Comparison of ENCODE assay signal across 20 cellular contexts in genomic region chr7:140440593-140440992, GRCh38. TPM values are rescaled to one million over a fixed set of nuclear protein-coding genes. Genes with fewer than 3 reads are reported as not detected.
A peak's percentile ranks its signal among the peaks of the same experiment; 100 is the strongest.
DNase-seq lines count a peak whose midpoint lies in the region; ATAC-seq and TF ChIP-seq lines count a peak whose summit lies in the region.
"Had no signal": no experiment of that assay in that cellular context is flagged by ENCODE, and none has a peak within 500 bp of the region (broad histone marks: within the 10 kb centered on the region; RNA-seq: fewer than 3 reads in every experiment).

No MANE protein-coding gene starts in this region.

- no peaks in the 10 kb centered on the region for H3K36me3 Mint-ChIP-seq in activated CD4-positive, alpha-beta memory T cell treated with anti-CD3 and anti-CD28 coated beads for 36 hours
- no peaks in the 10 kb centered on the region for H3K36me3 Mint-ChIP-seq in activated CD4-positive, alpha-beta memory T cell treated with anti-CD3 and anti-CD28 coated beads, Interleukin-2, amount 10 ng/mL, durations not matched to agents 7 days and 5 days (ENCODE audit: low read depth)
- H3K36me3 Mint-ChIP-seq: CD14-positive monocyte; CD4-positive, alpha-beta memory T cell had no signal

- H3K36me3 ChIP-seq in BE2C, result no peaks in the 10 kb centered on the region
- H3K36me3 ChIP-seq: BLaER1 had no signal

- no peak for TF ChIP-seq CTCF in GM20000 (IDR thresholded peaks at IDR 0.05; ENCODE audit: extremely low read depth, missing control alignments)
- TF ChIP-seq CTCF in BE2C (IDR thresholded peaks at IDR 0.05; ENCODE audit: low read depth, low read length), result no peak

- peaks cover 13% of the 10 kb centered on the region for H3K4me1 Mint-ChIP-seq in activated CD4-positive, alpha-beta memory T cell treated with anti-CD3 and anti-CD28 coated beads for 36 hours (ENCODE audit: low read depth)
- peaks cover 5% of the 10 kb centered on the region for H3K4me1 Mint-ChIP-seq in activated CD4-positive, alpha-beta memory T cell treated with anti-CD3 and anti-CD28 coated beads, Interleukin-2, amount 10 ng/mL, durations not matched to agents 7 days and 5 days
- H3K4me1 Mint-ChIP-seq: CD14-positive monocyte had no signal

- H3K27me3 ChIP-seq in BE2C, result no peaks in the 10 kb centered on the region
- H3K27me3 ChIP-seq: BLaER1 had no signal

- no peaks in the 10 kb centered on the region for H3K9me3 ChIP-seq in BE2C
- H3K9me3 ChIP-seq: A549 had no signal

- no peak overlapping the region for H3K4me3 ChIP-seq in BE2C (ENCODE audit: low read depth, low read length)
- H3K4me3 ChIP-seq: A549, BLaER1 had no signal

- POLR2A ChIA-PET in activated CD4-positive, alpha-beta memory T cell treated with anti-CD3 and anti-CD28 coated beads for 36 hours (lab: Charles Lee), result interaction anchor here (2.6 kb wide), 1 partner anchor 64 kb away, joined by 12 read pairs; no protein-coding TSS in a partner anchor
- POLR2A ChIA-PET in activated CD4-positive, alpha-beta memory T cell treated with anti-CD3 and anti-CD28 coated beads, Interleukin-2, amount 10 ng/mL, durations not matched to agents 7 days and 5 days (lab: Charles Lee), result no interaction called here

- ATAC-seq in GM18870 (IDR thresholded peaks at IDR 0.05; ENCODE audit: unreplicated experiment), result no peak
- ATAC-seq: A549, HCT116 had no signal

- DNase-seq in activated CD4-positive, alpha-beta memory T cell treated with anti-CD3 and anti-CD28 coated beads for 36 hours, result no peak
- DNase-seq in activated CD4-positive, alpha-beta memory T cell treated with anti-CD3 and anti-CD28 coated beads, Interleukin-2, amount 10 ng/mL, durations not matched to agents 7 days and 5 days, result no peak
- DNase-seq in HT1080 (ENCODE audit: low read depth) (peak; percentile 4), NCI-H69 (lab: John Stamatoyannopoulos, UW) (peak; percentile 10), GM20000 (ENCODE audit: low spot score) (no peak), BE2C (no peak)
- DNase-seq: AML-193; Calu3; CD4-positive, alpha-beta memory T cell; DMS79 treated with DMSO at 0.1 percent for 48 hours; EL; H7; HFFc6; KG1 had no signal

- H3K27me3 Mint-ChIP-seq in activated CD4-positive, alpha-beta memory T cell treated with anti-CD3 and anti-CD28 coated beads for 36 hours, result no peaks in the 10 kb centered on the region
- no peaks in the 10 kb centered on the region for H3K27me3 Mint-ChIP-seq in activated CD4-positive, alpha-beta memory T cell treated with anti-CD3 and anti-CD28 coated beads, Interleukin-2, amount 10 ng/mL, durations not matched to agents 7 days and 5 days
- H3K27me3 Mint-ChIP-seq: CD4-positive, alpha-beta memory T cell; IgD-negative memory B cell had no signal

- H3K4me1 ChIP-seq in BE2C, result no peaks in the 10 kb centered on the region
- H3K4me1 ChIP-seq: A549, BLaER1 had no signal

- intact Hi-C loops in activated CD4-positive, alpha-beta memory T cell treated with anti-CD3 and anti-CD28 coated beads for 36 hours (cut with micrococcal nuclease), result no loop called here

- no peak overlapping the region for H3K4me3 Mint-ChIP-seq in activated CD4-positive, alpha-beta memory T cell treated with anti-CD3 and anti-CD28 coated beads for 36 hours
- H3K4me3 Mint-ChIP-seq in activated CD4-positive, alpha-beta memory T cell treated with anti-CD3 and anti-CD28 coated beads, Interleukin-2, amount 10 ng/mL, durations not matched to agents 7 days and 5 days, result no peak overlapping the region
- H3K4me3 Mint-ChIP-seq: CD14-positive monocyte; CD4-positive, alpha-beta memory T cell; HFFc6; IgD-negative memory B cell had no signal

- H3K27ac Mint-ChIP-seq in activated CD4-positive, alpha-beta memory T cell treated with anti-CD3 and anti-CD28 coated beads for 36 hours, result peak overlapping the region; percentile 62
- no peak overlapping the region for H3K27ac Mint-ChIP-seq in activated CD4-positive, alpha-beta memory T cell treated with anti-CD3 and anti-CD28 coated beads, Interleukin-2, amount 10 ng/mL, durations not matched to agents 7 days and 5 days
- H3K27ac Mint-ChIP-seq: CD14-positive monocyte; CD4-positive, alpha-beta memory T cell; HFFc6; IgD-negative memory B cell had no signal

- H3K9me3 Mint-ChIP-seq in activated CD4-positive, alpha-beta memory T cell treated with anti-CD3 and anti-CD28 coated beads for 36 hours, result no peaks in the 10 kb centered on the region
- H3K9me3 Mint-ChIP-seq in activated CD4-positive, alpha-beta memory T cell treated with anti-CD3 and anti-CD28 coated beads, Interleukin-2, amount 10 ng/mL, durations not matched to agents 7 days and 5 days, result no peaks in the 10 kb centered on the region
- H3K9me3 Mint-ChIP-seq: CD4-positive, alpha-beta memory T cell; HFFc6; IgD-negative memory B cell had no signal

- CTCF ChIA-PET in activated CD4-positive, alpha-beta memory T cell treated with anti-CD3 and anti-CD28 coated beads for 36 hours (lab: Charles Lee), result interaction anchor here (1.1 kb wide), 1 partner anchor 52 kb away, joined by 3 read pairs; no protein-coding TSS in a partner anchor
- CTCF ChIA-PET in activated CD4-positive, alpha-beta memory T cell treated with anti-CD3 and anti-CD28 coated beads, Interleukin-2, amount 10 ng/mL, durations not matched to agents 7 days and 5 days (lab: Charles Lee), result interaction anchor here (0.7 to 1.7 kb wide), 3 partner anchors 9 to 1006 kb away, joined by 3 to 5 read pairs (median 5); no protein-coding TSS in a partner anchor

RNA-seq across cellular contexts. Expression of gene RAB19, which starts 36.7 kb away (rescaled TPM):
- total RNA-seq in activated CD4-positive, alpha-beta memory T cell treated with anti-CD3 and anti-CD28 coated beads for 36 hours, result 10 to 100 TPM; 13.3 to 14.5 TPM
- 1 to 10 TPM; 4.3 to 4.8 TPM for total RNA-seq in activated CD4-positive, alpha-beta memory T cell treated with anti-CD3 and anti-CD28 coated beads, Interleukin-2, amount 10 ng/mL, durations not matched to agents 7 days and 5 days
- not detected in 2 replicates for total RNA-seq in HT1080 (2014; rRNA removed; shearing (Covaris generic))
- polyA plus RNA-seq in HT1080 (2015; cell fraction: cytosol; rRNA removed), result not detected in 2 replicates
- not detected in 2 replicates for polyA plus RNA-seq in HT1080 (2015; cell fraction: nucleus; rRNA removed)
- polyA plus RNA-seq in BE2C (2012; ENCODE audit: insufficient read depth, insufficient read length, low read depth), result not detected
- total RNA-seq: HFFc6 had no signal
- polyA plus RNA-seq: A549, CD14-positive monocyte had no signal

RNA-seq across cellular contexts. Expression of gene MKRN1, which starts 38.7 kb away (rescaled TPM):
- total RNA-seq in activated CD4-positive, alpha-beta memory T cell treated with anti-CD3 and anti-CD28 coated beads for 36 hours, result 100 to 1,000 TPM; 104 to 106 TPM
- total RNA-seq in activated CD4-positive, alpha-beta memory T cell treated with anti-CD3 and anti-CD28 coated beads, Interleukin-2, amount 10 ng/mL, durations not matched to agents 7 days and 5 days, result 100 to 1,000 TPM; 119 to 122 TPM
- 43.3 and 48.1 TPM in 2 replicates for total RNA-seq in HT1080 (2014; rRNA removed; shearing (Covaris generic))
- polyA plus RNA-seq in HT1080 (2015; cell fraction: cytosol; rRNA removed), result 44.0 and 50.1 TPM in 2 replicates
- polyA plus RNA-seq in HT1080 (2015; cell fraction: nucleus; rRNA removed), result 70.2 and 74.3 TPM in 2 replicates
- polyA plus RNA-seq in BE2C (2012; ENCODE audit: insufficient read depth, insufficient read length, low read depth), result 83.7 TPM

RNA-seq across cellular contexts. Expression of gene SLC37A3, which starts 42.3 kb away (rescaled TPM):
- total RNA-seq in activated CD4-positive, alpha-beta memory T cell treated with anti-CD3 and anti-CD28 coated beads for 36 hours, result 10 to 100 TPM; 74.5 to 74.7 TPM
- 10 to 100 TPM; 28.8 to 30.7 TPM for total RNA-seq in activated CD4-positive, alpha-beta memory T cell treated with anti-CD3 and anti-CD28 coated beads, Interleukin-2, amount 10 ng/mL, durations not matched to agents 7 days and 5 days
- 19.4 and 24.3 TPM in 2 replicates for total RNA-seq in HT1080 (2014; rRNA removed; shearing (Covaris generic))
- polyA plus RNA-seq in HT1080 (2015; cell fraction: cytosol; rRNA removed), result 18.7 and 25.8 TPM in 2 replicates
- polyA plus RNA-seq in HT1080 (2015; cell fraction: nucleus; rRNA removed), result 89.6 and 90.7 TPM in 2 replicates
- polyA plus RNA-seq in BE2C (2012; ENCODE audit: insufficient read depth, insufficient read length, low read depth), result 17.0 TPM

Comparison
In these comparisons a context has a peak if more than half of its experiments do, and no peak if none do; other contexts are left out.
1. DNase-seq: peak in HT1080 (single experiment) and NCI-H69 (single experiment); none in activated CD4-positive, alpha-beta memory T cell treated with anti-CD3 and anti-CD28 coated beads for 36 hours (single experiment), activated CD4-positive, alpha-beta memory T cell treated with anti-CD3 and anti-CD28 coated beads, Interleukin-2, amount 10 ng/mL, durations not matched to agents 7 days and 5 days (single experiment), GM20000 (single experiment) and BE2C (single experiment).